Comparison of ENCODE assay signal across 13 cellular contexts in the genomic region with DNA sequence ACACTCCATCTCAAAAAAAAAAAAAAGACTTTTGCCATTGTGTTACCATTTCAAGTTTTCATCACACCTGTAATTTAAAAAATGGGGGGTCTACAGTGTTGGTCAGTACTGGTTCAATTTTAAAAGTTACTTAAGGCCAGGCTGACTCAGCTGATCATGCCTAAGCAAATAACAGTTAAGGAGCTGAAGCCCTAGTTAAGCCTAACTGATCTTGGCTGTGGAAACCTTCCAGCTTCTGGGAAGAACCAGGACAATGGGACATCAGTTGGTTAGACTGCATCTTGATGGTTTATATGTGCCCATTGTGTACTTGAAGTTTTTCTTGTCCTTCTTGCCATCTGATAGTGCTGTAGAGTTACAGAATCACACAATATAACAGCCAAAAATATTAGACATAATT. TPM values are rescaled to one million over a fixed set of nuclear protein-coding genes. Genes with fewer than 3 reads are reported as not detected.
A peak's percentile ranks its signal among the peaks of the same experiment; 100 is the strongest.
DNase-seq lines count a peak whose midpoint lies in the region; ATAC-seq and TF ChIP-seq lines count a peak whose summit lies in the region.
"Had no signal": no experiment of that assay in that cellular context is flagged by ENCODE, and none has a peak within 500 bp of the region (broad histone marks: within the 10 kb centered on the region; RNA-seq: fewer than 3 reads in every experiment).

No MANE protein-coding gene starts in this region.

- no peaks in the 10 kb centered on the region for H3K9me3 ChIP-seq in esophagus muscularis mucosa

- H3K27ac ChIP-seq in C4-2B = peak overlapping the region; percentile 39
- peak overlapping the region in 3 of 4 donors; percentile 42 to 47 (median 46) for H3K27ac ChIP-seq in esophagus muscularis mucosa (replicated peaks in 1 of 4)

- no peak for ATAC-seq in GM18873 (IDR thresholded peaks at IDR 0.05; ENCODE audit: low FRiP score, unreplicated experiment)

- H3K27me3 ChIP-seq in esophagus muscularis mucosa = no peaks in the 10 kb centered on the region

- H3K36me3 ChIP-seq in esophagus muscularis mucosa = peaks cover 0 to 6% (median 2%) of the 10 kb centered on the region in 4 donors

- no peak for TF ChIP-seq EP300 in esophagus muscularis mucosa (IDR thresholded peaks at IDR 0.05)

- intact Hi-C loops in esophagus muscularis mucosa (cut with DNase I) = no loop called here

- TF ChIP-seq POLR2A in esophagus muscularis mucosa (IDR thresholded peaks at IDR 0.05; ENCODE audit: low read depth) = no peak

- TF ChIP-seq CTCF in C4-2B (conservative IDR thresholded peaks at IDR 0.05) (no peak), LNCaP clone FGC (IDR thresholded peaks at IDR 0.05; ENCODE audit: control insufficient read depth, extremely low read depth, insufficient read depth) (no peak), esophagus muscularis mucosa (IDR thresholded peaks at IDR 0.05) (no peak)

- peaks cover 64 to 95% (median 88%) of the 10 kb centered on the region in 4 donors for H3K4me1 ChIP-seq in esophagus muscularis mucosa

- no peak overlapping the region for H3K4me3 ChIP-seq in LNCaP clone FGC (ENCODE audit: low read depth, low read length)
- H3K4me3 ChIP-seq in esophagus muscularis mucosa = no peak overlapping the region

- DNase-seq in LNCaP clone FGC (ENCODE audit: low read depth) (peak; percentile 40), esophagus muscularis mucosa (ENCODE audit: extremely low spot score) (no peak), superior temporal gyrus (ENCODE audit: extremely low spot score) (peak; percentile 5), NCI-H748 (lab: John Stamatoyannopoulos, UW; ENCODE audit: unreplicated experiment) (no peak), HT-29 (ENCODE audit: low spot score) (no peak)
- DNase-seq: Calu3; CD4-positive, alpha-beta memory T cell; DMS53; NCI-H526 treated with DMSO at 0.1 percent for 48 hours; NK-92 treated with Interleukin-12 subunit alpha and Interleukin-12 subunit beta, amount 100 ng/mL, for 24 hours; OCI-M1 had no signal

RNA-seq across cellular contexts. Expression of a gene that starts 26.7 kb away (rescaled TPM):
- 100 to 1,000 TPM; 412 to 555 (median 448) TPM for total RNA-seq in esophagus muscularis mucosa
- 31.6 and 41.9 TPM in 2 replicates for total RNA-seq in HT-29 (2014; rRNA removed; shearing (Covaris generic))

Comparison
In these comparisons a context has a peak if more than half of its experiments do, and no peak if none do; other contexts are left out.
1. DNase-seq: peak in LNCaP clone FGC (single experiment) and superior temporal gyrus (single experiment); none in esophagus muscularis mucosa (single experiment), NCI-H748 (single experiment) and HT-29 (single experiment).